Comparison of ENCODE assay signal across 8 cellular contexts in the genomic region with DNA sequence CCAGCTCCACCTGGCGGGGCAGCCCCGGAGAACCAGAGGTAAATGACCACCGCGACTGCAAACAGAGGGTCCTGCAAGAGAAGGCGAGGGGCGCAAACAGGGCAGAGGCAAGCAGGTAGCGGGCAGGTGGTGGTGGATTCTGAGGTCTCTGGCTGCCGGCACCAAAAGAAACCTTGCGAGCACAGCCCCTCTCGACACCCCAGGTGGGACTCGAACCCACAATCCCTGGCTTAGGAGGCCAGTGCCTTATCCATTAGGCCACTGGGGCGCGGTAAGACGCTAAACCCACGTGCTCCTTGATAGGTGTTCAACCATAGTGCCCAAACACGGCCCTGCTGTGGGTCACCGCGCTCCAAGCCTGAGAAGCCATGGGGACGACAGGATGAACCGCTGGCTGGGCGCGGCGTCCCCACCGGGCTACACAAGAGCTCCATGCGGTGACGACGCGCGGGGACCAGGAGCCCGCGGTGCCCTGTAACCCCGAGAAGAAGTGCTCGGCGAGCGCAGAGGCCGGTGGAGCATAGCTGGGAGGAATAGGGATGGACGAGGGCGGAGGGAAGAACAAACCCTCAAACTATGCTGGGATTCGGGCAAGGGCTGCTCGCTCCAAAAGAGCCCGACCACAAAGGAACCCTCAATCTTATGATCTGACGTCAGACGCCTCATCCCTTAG. TPM values are rescaled to one million over a fixed set of nuclear protein-coding genes. Genes with fewer than 3 reads are reported as not detected.
DNase-seq lines count a peak whose midpoint lies in the region; ATAC-seq and TF ChIP-seq lines count a peak whose summit lies in the region.

No MANE protein-coding gene starts in this region.

- ATAC-seq in GM19324 (IDR thresholded peaks at IDR 0.05; ENCODE audit: low FRiP score, unreplicated experiment) = peak; percentile 50

- TF ChIP-seq CTCF in AG10803 (conservative IDR thresholded peaks at IDR 0.05; ENCODE audit: low read length) = peak; percentile 16; the same call in 1 of the 2 replicates

- DNase-seq in AG10803 (ENCODE audit: low read depth) (peak; percentile 85), HK-2 (ENCODE audit: unreplicated experiment) (peak; percentile 97), NCI-H82 treated with DMSO at 0.1 percent for 48 hours (lab: John Stamatoyannopoulos, UW; ENCODE audit: unreplicated experiment) (peak; percentile 83), lung microvascular endothelial cell (ENCODE audit: low read depth in 2 of 2) (peak; percentile 90 to 92)
- peak; percentile 59 to 60 for DNase-seq in activated CD8-positive, alpha-beta memory T cell treated with anti-CD3 and anti-CD28 coated beads for 1 hour (ENCODE audit: extremely low read depth in 1 of 2, low read depth in 1 of 2)
- peak; percentile 68 for DNase-seq in effector CD4-positive, alpha-beta T cell
- peak; percentile 90 to 98 for DNase-seq in stimulated activated CD4-positive, alpha-beta T cell treated with anti-CD3 and anti-CD28 coated beads, Interleukin-4, amount 100 ng/mL, for 48 hours (ENCODE audit: low read depth in 2 of 2)

- H3K4me3 ChIP-seq in AG10803 (ENCODE audit: low read length) = peak overlapping the region; percentile 94

RNA-seq across cellular contexts. Expression of a gene that starts 12.4 kb away (rescaled TPM):
- 156 and 219 TPM in 2 replicates for total RNA-seq in lung microvascular endothelial cell

RNA-seq across cellular contexts. Expression of a gene that starts 12.7 kb away (rescaled TPM):
- total RNA-seq in lung microvascular endothelial cell = 9.2 and 11.9 TPM in 2 replicates

RNA-seq across cellular contexts. Expression of a gene that starts 21.9 kb away (rescaled TPM):
- 17.9 and 19.4 TPM in 2 replicates for total RNA-seq in lung microvascular endothelial cell

RNA-seq across cellular contexts. Expression of a gene that starts 46.9 kb away (rescaled TPM):
- 5.0 and 5.7 TPM in 2 replicates for total RNA-seq in lung microvascular endothelial cell

RNA-seq across cellular contexts. Expression of a gene that starts 53.4 kb away (rescaled TPM):
- total RNA-seq in lung microvascular endothelial cell = 2.0 and 3.9 TPM in 2 replicates

Comparison
In these comparisons a context has a peak if more than half of its experiments do, and no peak if none do; other contexts are left out.
1. Peak in every context shown above with its lines: DNase-seq, ATAC-seq and H3K4me3 ChIP-seq.